In the genomic region with DNA sequence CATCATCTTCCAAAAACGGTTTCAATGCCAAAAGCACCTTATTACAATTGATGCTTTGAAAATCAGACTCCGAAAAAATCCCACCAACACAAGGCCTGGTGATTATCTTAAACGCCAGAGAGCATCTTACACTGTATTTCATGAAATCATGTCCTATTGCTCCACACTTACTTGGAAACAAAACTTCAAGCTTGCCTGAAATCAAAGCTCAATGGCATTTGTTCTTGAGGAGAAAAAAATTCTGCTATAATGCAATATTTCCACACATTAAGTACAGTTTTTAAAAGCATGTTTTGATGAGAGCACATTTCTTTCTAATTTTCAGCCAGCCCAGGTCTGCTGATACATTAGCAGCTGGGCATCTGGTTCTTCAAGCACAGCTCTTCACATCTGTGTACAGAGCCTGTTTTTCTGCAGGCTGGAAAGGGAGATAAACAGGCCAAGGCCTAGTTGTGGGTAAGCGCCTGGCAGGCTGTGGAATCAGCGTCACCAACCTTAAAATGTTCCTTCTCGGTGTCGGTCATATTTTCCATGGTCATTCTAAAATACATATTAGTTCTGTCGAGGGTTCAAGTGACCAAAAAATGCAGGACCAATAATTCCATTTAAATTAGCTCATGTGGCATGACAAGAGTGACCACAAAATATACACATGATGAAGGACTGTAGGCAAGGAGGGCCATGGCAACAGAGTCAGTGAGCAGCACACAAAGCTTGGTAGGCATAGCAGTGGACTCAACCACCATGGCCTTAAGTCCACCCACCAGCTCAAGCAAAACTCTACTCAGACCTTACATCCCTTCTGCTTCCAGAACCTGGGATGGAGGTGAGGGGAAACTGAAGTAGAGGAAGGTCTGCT, we compare ENCODE assay signal across 18 cellular contexts. TPM values are rescaled to one million over a fixed set of nuclear protein-coding genes. Genes with fewer than 3 reads are reported as not detected.
A peak's percentile ranks its signal among the peaks of the same experiment; 100 is the strongest.
DNase-seq lines count a peak whose midpoint lies in the region; ATAC-seq, FAIRE-seq and TF ChIP-seq lines count a peak whose summit lies in the region.
"Had no signal": no experiment of that assay in that cellular context is flagged by ENCODE, and none has a peak within 500 bp of the region (broad histone marks: within the 10 kb centered on the region; RNA-seq: fewer than 3 reads in every experiment).

No MANE protein-coding gene starts in this region.

- no peak overlapping the region for H3K4me3 Mint-ChIP-seq in activated CD4-positive, alpha-beta memory T cell treated with anti-CD3 and anti-CD28 coated beads, Interleukin-2, amount 10 ng/mL, durations not matched to agents 7 days and 5 days
- H3K4me3 Mint-ChIP-seq: activated naive CD8-positive, alpha-beta T cell treated with anti-CD3 and anti-CD28 coated beads for 36 hours; activated T-cell treated with anti-CD3 and anti-CD28 coated beads, Interleukin-2, amount 50 U/mL, for 4 hours; CD4-positive, alpha-beta memory T cell had no signal

- no peaks in the 10 kb centered on the region for H3K4me1 Mint-ChIP-seq in activated CD4-positive, alpha-beta memory T cell treated with anti-CD3 and anti-CD28 coated beads, Interleukin-2, amount 10 ng/mL, durations not matched to agents 7 days and 5 days
- H3K4me1 Mint-ChIP-seq: activated naive CD8-positive, alpha-beta T cell treated with anti-CD3 and anti-CD28 coated beads for 36 hours; CD4-positive, alpha-beta memory T cell had no signal

- H3K27ac ChIP-seq in lower lobe of right lung (no peak overlapping the region), subcutaneous abdominal adipose tissue (ENCODE audit: low read depth, low read length) (peak overlapping the region; percentile 3)
- H3K27ac ChIP-seq: upper lobe of right lung, VCaP had no signal

- H3K27me3 ChIP-seq in bronchial epithelial cell (ENCODE audit: control insufficient read depth, insufficient read depth, low read length), result no peaks in the 10 kb centered on the region
- H3K27me3 ChIP-seq in lower lobe of right lung (ENCODE audit: low read depth), result no peaks in the 10 kb centered on the region
- no peaks in the 10 kb centered on the region for H3K27me3 ChIP-seq in subcutaneous abdominal adipose tissue (ENCODE audit: control insufficient read depth in 5 of 5, insufficient read depth in 4 of 5, low read length in 5 of 5)
- H3K27me3 ChIP-seq: upper lobe of right lung had no signal

- CTCF ChIA-PET in activated CD4-positive, alpha-beta memory T cell treated with anti-CD3 and anti-CD28 coated beads, Interleukin-2, amount 10 ng/mL, durations not matched to agents 7 days and 5 days (lab: Charles Lee), result no interaction called here

- H3K27me3 Mint-ChIP-seq in activated CD4-positive, alpha-beta memory T cell treated with anti-CD3 and anti-CD28 coated beads, Interleukin-2, amount 10 ng/mL, durations not matched to agents 7 days and 5 days, result no peaks in the 10 kb centered on the region
- H3K27me3 Mint-ChIP-seq: activated naive CD8-positive, alpha-beta T cell treated with anti-CD3 and anti-CD28 coated beads for 36 hours; CD4-positive, alpha-beta memory T cell had no signal

- DNase-seq in SKM-1 treated with dmso at 0.1 percent for 144 hours (lab: John Stamatoyannopoulos, UW; ENCODE audit: unreplicated experiment) (peak; percentile 77), SKM-1 (lab: John Stamatoyannopoulos, UW; ENCODE audit: unreplicated experiment) (no peak), bronchial epithelial cell (ENCODE audit: low read depth) (no peak), lower lobe of right lung (no peak), occipital lobe (lab: John Stamatoyannopoulos, UW) (no peak)
- DNase-seq in activated CD4-positive, alpha-beta memory T cell treated with anti-CD3 and anti-CD28 coated beads, Interleukin-2, amount 10 ng/mL, durations not matched to agents 7 days and 5 days, result no peak
- DNase-seq: 8988T; activated CD4-positive, alpha-beta T cell treated with anti-CD3 and anti-CD28 coated beads, Interleukin-2, amount 50 U/mL, for 48 hours; activated naive CD8-positive, alpha-beta T cell treated with anti-CD3 and anti-CD28 coated beads for 36 hours; activated T-cell treated with anti-CD3 and anti-CD28 coated beads, Interleukin-2, amount 50 U/mL, for 4 hours; CD4-positive, alpha-beta memory T cell; cerebellar nuclear complex; glutamatergic neuron; NCI-H187 treated with DMSO at 0.1 percent for 48 hours; upper lobe of right lung had no signal

- POLR2A ChIA-PET in activated CD4-positive, alpha-beta memory T cell treated with anti-CD3 and anti-CD28 coated beads, Interleukin-2, amount 10 ng/mL, durations not matched to agents 7 days and 5 days (lab: Charles Lee), result no interaction called here

- H3K4me3 ChIP-seq in bronchial epithelial cell (ENCODE audit: low read depth, low read length) (no peak overlapping the region), lower lobe of right lung (no peak overlapping the region), subcutaneous abdominal adipose tissue (ENCODE audit: low read depth in 1 of 5, low read length in 5 of 5) (no peak overlapping the region)
- H3K4me3 ChIP-seq: upper lobe of right lung had no signal

- no peaks in the 10 kb centered on the region for H3K9me3 ChIP-seq in lower lobe of right lung
- H3K9me3 ChIP-seq in subcutaneous abdominal adipose tissue (ENCODE audit: control insufficient read depth in 5 of 5, low read length in 5 of 5), result no peaks in the 10 kb centered on the region
- H3K9me3 ChIP-seq: upper lobe of right lung had no signal

- no peaks in the 10 kb centered on the region for H3K9me3 Mint-ChIP-seq in activated CD4-positive, alpha-beta memory T cell treated with anti-CD3 and anti-CD28 coated beads, Interleukin-2, amount 10 ng/mL, durations not matched to agents 7 days and 5 days
- H3K9me3 Mint-ChIP-seq: activated naive CD8-positive, alpha-beta T cell treated with anti-CD3 and anti-CD28 coated beads for 36 hours; activated T-cell treated with anti-CD3 and anti-CD28 coated beads, Interleukin-2, amount 50 U/mL, for 4 hours had no signal

- H3K4me1 ChIP-seq in lower lobe of right lung (peaks cover 18% of the 10 kb centered on the region), subcutaneous abdominal adipose tissue (ENCODE audit: control insufficient read depth in 5 of 5, insufficient read depth in 5 of 5, low read length in 5 of 5) (peaks cover 0 to 49% (median 41%) of the 10 kb centered on the region in 5 donors)

- no peak overlapping the region for H3K27ac Mint-ChIP-seq in activated CD4-positive, alpha-beta memory T cell treated with anti-CD3 and anti-CD28 coated beads, Interleukin-2, amount 10 ng/mL, durations not matched to agents 7 days and 5 days
- H3K27ac Mint-ChIP-seq: activated naive CD8-positive, alpha-beta T cell treated with anti-CD3 and anti-CD28 coated beads for 36 hours; CD4-positive, alpha-beta memory T cell had no signal

- peak; percentile 64 for FAIRE-seq in bronchial epithelial cell (lab: Jason Lieb, UNC)

- no peak for TF ChIP-seq CTCF in bronchial epithelial cell (IDR thresholded peaks at IDR 0.05; ENCODE audit: insufficient read depth, low read length, severe bottlenecking)
- TF ChIP-seq CTCF in lower lobe of right lung (IDR thresholded peaks at IDR 0.05), result no peak

- intact Hi-C loops in lower lobe of right lung (cut with DNase I), result no loop called here

- H3K9ac ChIP-seq in subcutaneous abdominal adipose tissue (ENCODE audit: low read length in 5 of 5), result no peak overlapping the region

- ATAC-seq in lower lobe of right lung, result peak; percentile 7 to 16
- no peak for ATAC-seq in HG02938 (IDR thresholded peaks at IDR 0.05; ENCODE audit: unreplicated experiment)
- ATAC-seq: activated T-cell treated with anti-CD3 and anti-CD28 coated beads, Interleukin-2, amount 50 U/mL, for 4 hours had no signal

- H3K36me3 ChIP-seq in bronchial epithelial cell (ENCODE audit: control insufficient read depth, insufficient read depth, low read length) (no peaks in the 10 kb centered on the region), lower lobe of right lung (no peaks in the 10 kb centered on the region), subcutaneous abdominal adipose tissue (ENCODE audit: control insufficient read depth in 5 of 5, insufficient read depth in 5 of 5, low read length in 5 of 5) (no peaks in the 10 kb centered on the region)
- H3K36me3 ChIP-seq: upper lobe of right lung had no signal

- no peaks in the 10 kb centered on the region for H3K36me3 Mint-ChIP-seq in activated CD4-positive, alpha-beta memory T cell treated with anti-CD3 and anti-CD28 coated beads, Interleukin-2, amount 10 ng/mL, durations not matched to agents 7 days and 5 days (ENCODE audit: low read depth)
- H3K36me3 Mint-ChIP-seq: activated naive CD8-positive, alpha-beta T cell treated with anti-CD3 and anti-CD28 coated beads for 36 hours; CD4-positive, alpha-beta memory T cell had no signal

RNA-seq across cellular contexts. Expression of a gene that starts 20.9 kb away (rescaled TPM):
- total RNA-seq in bronchial epithelial cell (3.7 and 4.6 TPM in 2 replicates), lower lobe of right lung (58.5 TPM), occipital lobe (277 TPM)
- total RNA-seq in activated CD4-positive, alpha-beta memory T cell treated with anti-CD3 and anti-CD28 coated beads, Interleukin-2, amount 10 ng/mL, durations not matched to agents 7 days and 5 days, result under 1 TPM; 0.25 to 0.45 TPM

Comparison
In these comparisons a context has a peak if more than half of its experiments do, and no peak if none do; other contexts are left out.
1. RNA of a gene that starts 20.9 kb away (total RNA-seq): 277 TPM in occipital lobe (single experiment) and 58.5 TPM in lower lobe of right lung (single experiment); 3.7 to 4.6 TPM in bronchial epithelial cell and 0.25 to 0.45 TPM in activated CD4-positive, alpha-beta memory T cell treated with anti-CD3 and anti-CD28 coated beads, Interleukin-2, amount 10 ng/mL, durations not matched to agents 7 days and 5 days; every median in the first group is over 10 times any median in the second.